ENCODE assay signal across 19 cellular contexts in genomic region chr16:8948831-8949230, GRCh38. TPM values are rescaled to one million over a fixed set of nuclear protein-coding genes. Genes with fewer than 3 reads are reported as not detected.
DNase-seq lines count a peak whose midpoint lies in the region; ATAC-seq and TF ChIP-seq lines count a peak whose summit lies in the region.
"Had no signal": no experiment of that assay in that cellular context is flagged by ENCODE, and none has a peak within 500 bp of the region (broad histone marks: within the 10 kb centered on the region; RNA-seq: fewer than 3 reads in every experiment).

No MANE protein-coding gene starts in this region.

- in situ Hi-C loops in GM23248 (cut with MboI), result loop anchor here (25.0 kb wide), 1 partner anchor 1788 kb away; the partner anchor contains the start of gene NUBP1

- H3F3A ChIP-seq in GM23248 (ENCODE audit: insufficient read depth), result 0 out of 2 replicates have a peak, but pooled peaks cover 5% of the 10 kb centered on the region

- DNase-seq in activated naive CD4-positive, alpha-beta T cell treated with anti-CD3 and anti-CD28 coated beads, Interleukin-2, amount 10 ng/mL, durations not matched to agents 7 days and 5 days, result no peak
- DNase-seq in activated naive CD4-positive, alpha-beta T cell treated with Interleukin-2 at 50 U/mL for 16 hours, result no peak
- no peak for DNase-seq in T-helper 17 cell
- no peak for DNase-seq in glutamatergic neuron
- no peak for DNase-seq in Kasumi-1 (lab: John Stamatoyannopoulos, UW)
- DNase-seq in DMS114 treated with DMSO at 0.1 percent for 48 hours (lab: John Stamatoyannopoulos, UW; ENCODE audit: unreplicated experiment), result no peak
- DNase-seq in NOMO-1 (lab: John Stamatoyannopoulos, UW; ENCODE audit: unreplicated experiment in 2 of 2), result no peak
- DNase-seq in GM23248, result no peak
- DNase-seq: activated effector memory CD4-positive, alpha-beta T cell treated with anti-CD3 and anti-CD28 coated beads, Interleukin-2, amount 50 U/mL, for 16 hours; EL; hypothalamus; kidney; NCI-H1694 treated with DMSO at 0.1 percent for 48 hours; NCI-H345; NK-92 treated with Interleukin-12 subunit alpha and Interleukin-12 subunit beta, amount 100 ng/mL, for 24 hours; small intestine; stimulated activated CD8-positive, alpha-beta memory T cell treated with anti-CD3 and anti-CD28 coated beads, Interleukin-4, amount 100 ng/mL, for 48 hours; WERI-Rb-1 had no signal

- ATAC-seq in T-helper 17 cell, result peak; percentile 47

- H3K36me3 Mint-ChIP-seq in activated naive CD4-positive, alpha-beta T cell treated with anti-CD3 and anti-CD28 coated beads, Interleukin-2, amount 10 ng/mL, durations not matched to agents 7 days and 5 days, result peaks cover 5% of the 10 kb centered on the region
- H3K36me3 Mint-ChIP-seq in T-helper 17 cell (ENCODE audit: low read depth) (no peaks in the 10 kb centered on the region), glutamatergic neuron (ENCODE audit: unreplicated experiment) (no peaks in the 10 kb centered on the region)

- WGBS in GM23248 (ENCODE audit: low coverage in 1 of 2, low lambda C conversion rate in 2 of 2, missing lambda C conversion rate in 2 of 2), 2 experiments, result 71 to 72% methylated on average over 5 of the region's 5 CpGs

- no peak overlapping the region for H3K9ac ChIP-seq in GM23248

- no peaks in the 10 kb centered on the region for H3K27me3 Mint-ChIP-seq in activated naive CD4-positive, alpha-beta T cell treated with anti-CD3 and anti-CD28 coated beads, Interleukin-2, amount 10 ng/mL, durations not matched to agents 7 days and 5 days
- H3K27me3 Mint-ChIP-seq in T-helper 17 cell (no peaks in the 10 kb centered on the region), glutamatergic neuron (ENCODE audit: unreplicated experiment) (peaks cover 11% of the 10 kb centered on the region)

- TF ChIP-seq CTCF in glutamatergic neuron (IDR thresholded peaks at IDR 0.05; ENCODE audit: partially characterized antibody, unreplicated experiment), result no peak

- H4K20me1 ChIP-seq in GM23248 (ENCODE audit: insufficient read depth), result peaks cover 63% of the 10 kb centered on the region

- H3K4me2 ChIP-seq in GM23248 (ENCODE audit: unreplicated experiment), result no peak overlapping the region

- no peak overlapping the region for H3K27ac ChIP-seq in GM23248
- H3K27ac ChIP-seq: prostate gland, WERI-Rb-1 had no signal

- no peaks in the 10 kb centered on the region for H3K9me2 ChIP-seq in GM23248 (ENCODE audit: insufficient read depth)

- no peak overlapping the region for H2AFZ ChIP-seq in GM23248

- H3K4me1 ChIP-seq in GM23248 (ENCODE audit: insufficient read depth), result peaks cover 19% of the 10 kb centered on the region
- H3K4me1 ChIP-seq: prostate gland had no signal

- no peak overlapping the region for H3K4me3 ChIP-seq in GM23248
- H3K4me3 ChIP-seq: prostate gland had no signal

- CTCF ChIA-PET in activated naive CD4-positive, alpha-beta T cell treated with anti-CD3 and anti-CD28 coated beads, Interleukin-2, amount 10 ng/mL, durations not matched to agents 7 days and 5 days (lab: Charles Lee), result interaction anchor here (2.2 to 4.8 kb wide), 2 partner anchors 12 to 60 kb away, joined by 7 to 17 read pairs; no protein-coding TSS in a partner anchor

- no peaks in the 10 kb centered on the region for H3K9me3 Mint-ChIP-seq in activated naive CD4-positive, alpha-beta T cell treated with anti-CD3 and anti-CD28 coated beads, Interleukin-2, amount 10 ng/mL, durations not matched to agents 7 days and 5 days
- H3K9me3 Mint-ChIP-seq in glutamatergic neuron (ENCODE audit: unreplicated experiment), result peaks cover 17% of the 10 kb centered on the region

- H3K27me3 ChIP-seq in GM23248 (replicated peaks; ENCODE audit: insufficient read depth), result no peaks in the 10 kb centered on the region

- peaks cover 96% of the 10 kb centered on the region for H3K79me2 ChIP-seq in GM23248 (ENCODE audit: insufficient read depth)

- H3K9me3 ChIP-seq in T-helper 17 cell (ENCODE audit: control insufficient read depth, low read length, poor library complexity, severe bottlenecking) (no peaks in the 10 kb centered on the region), GM23248 (ENCODE audit: low read depth) (no peaks in the 10 kb centered on the region)
- H3K9me3 ChIP-seq: prostate gland had no signal

- no peak overlapping the region for H3K4me3 Mint-ChIP-seq in activated naive CD4-positive, alpha-beta T cell treated with anti-CD3 and anti-CD28 coated beads, Interleukin-2, amount 10 ng/mL, durations not matched to agents 7 days and 5 days
- H3K4me3 Mint-ChIP-seq in T-helper 17 cell (peak overlapping the region; percentile 92), glutamatergic neuron (ENCODE audit: unreplicated experiment) (peak overlapping the region; percentile 59)

- peaks cover 86% of the 10 kb centered on the region for H3K4me1 Mint-ChIP-seq in activated naive CD4-positive, alpha-beta T cell treated with anti-CD3 and anti-CD28 coated beads, Interleukin-2, amount 10 ng/mL, durations not matched to agents 7 days and 5 days
- peaks cover 69% of the 10 kb centered on the region for H3K4me1 Mint-ChIP-seq in T-helper 17 cell
- H3K4me1 Mint-ChIP-seq in glutamatergic neuron (ENCODE audit: low read depth, unreplicated experiment), result peaks cover 65% of the 10 kb centered on the region

- no peaks in the 10 kb centered on the region for H3K36me3 ChIP-seq in GM23248 (ENCODE audit: low read depth)
- H3K36me3 ChIP-seq: prostate gland, WERI-Rb-1 had no signal

- H3K27ac Mint-ChIP-seq in activated naive CD4-positive, alpha-beta T cell treated with anti-CD3 and anti-CD28 coated beads, Interleukin-2, amount 10 ng/mL, durations not matched to agents 7 days and 5 days, result peak overlapping the region; percentile 45
- H3K27ac Mint-ChIP-seq in T-helper 17 cell, result peak overlapping the region; percentile 92
- H3K27ac Mint-ChIP-seq in glutamatergic neuron (ENCODE audit: unreplicated experiment), result peak overlapping the region; percentile 97

RNA-seq across cellular contexts. Expression of gene USP7, which starts 14.9 kb away (rescaled TPM):
- total RNA-seq in T-helper 17 cell (100 to 1,000 TPM; 259 to 282 TPM), glutamatergic neuron (ENCODE audit: unreplicated experiment) (167 TPM)
- total RNA-seq in GM23248 (2014; rRNA removed; shearing (Covaris generic)), result 28.3 and 30.6 TPM in 2 replicates
- polyA plus RNA-seq in GM23248 (2016; fragmentation: Nextera tagmentation; extraction: Ambion mirVana), result 13.2 and 13.3 TPM in 2 replicates

Comparison
In these comparisons a context has a peak if more than half of its experiments do, and no peak if none do; other contexts are left out.
1. H3K27ac Mint-ChIP-seq: peak in every context shown above with its lines; median percentile 97 in glutamatergic neuron; 92 in T-helper 17 cell; 45 in activated naive CD4-positive, alpha-beta T cell treated with anti-CD3 and anti-CD28 coated beads, Interleukin-2, amount 10 ng/mL, durations not matched to agents 7 days and 5 days.